38 cellular contexts compared by ENCODE assay signal in the genomic region with DNA sequence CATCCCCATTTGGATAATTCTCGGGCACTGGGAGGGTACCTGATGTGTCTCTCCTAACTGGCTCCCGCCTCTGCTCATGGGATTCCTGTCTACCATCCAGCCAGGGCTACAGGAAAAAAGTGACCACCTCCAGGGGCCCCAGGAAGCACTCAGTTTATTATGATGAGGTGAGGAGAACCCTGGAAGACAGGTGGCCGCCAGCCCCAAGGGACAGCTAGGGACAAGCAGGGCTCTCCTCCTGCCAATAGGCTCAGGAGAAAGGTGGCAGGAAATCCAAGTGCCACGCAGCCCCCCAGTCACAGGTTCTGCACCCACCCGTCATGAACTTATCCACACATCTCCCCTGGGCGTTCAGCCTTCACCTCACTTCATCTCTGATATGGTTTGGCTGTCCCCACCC.
"Had no signal": no experiment of that assay in that cellular context is flagged by ENCODE, and none has a peak within 500 bp of the region (broad histone marks: within the 10 kb centered on the region; RNA-seq: fewer than 3 reads in every experiment).

No MANE protein-coding gene starts in this region.

- H3K9me3 Mint-ChIP-seq: activated B cell treated with CpG ODN at 0.5 μM for 24 hours; activated CD4-positive, alpha-beta memory T cell treated with anti-CD3 and anti-CD28 coated beads for 36 hours; activated CD8-positive, alpha-beta T cell treated with anti-CD3 and anti-CD28 coated beads for 36 hours; activated naive CD4-positive, alpha-beta T cell treated with anti-CD3 and anti-CD28 coated beads for 36 hours; activated naive CD4-positive, alpha-beta T cell treated with anti-CD3 and anti-CD28 coated beads, Interleukin-2, amount 50 U/mL, for 72 hours; activated naive CD8-positive, alpha-beta T cell treated with anti-CD3 and anti-CD28 coated beads for 36 hours; activated T-cell treated with anti-CD3 and anti-CD28 coated beads, Interleukin-2, amount 50 U/mL, for 4 hours; activated T-cell treated with anti-CD3 and anti-CD28 coated beads, Interleukin-2, amount 50 U/mL, for 72 hours; activated T-helper 1 cell treated with anti-CD3 and anti-CD28 coated beads, Interleukin-12 subunit alpha, Interleukin-12 subunit beta, Interleukin-2, Interleukin-4 antibody, amounts not matched to agents 30 ng/mL and 10 ng/mL and 1 ng/mL, durations not matched to agents 14 hours and 24 hours and 36 hours; activated T-helper 17 cell treated with anti-CD3 and anti-CD28 coated beads, Interleukin-2, amount 50 U/mL, for 72 hours; central memory CD8-positive, alpha-beta T cell had no signal

- H3K4me1 Mint-ChIP-seq: activated B cell treated with CpG ODN at 0.5 μM for 24 hours; activated CD4-positive, alpha-beta T cell treated with anti-CD3 and anti-CD28 coated beads, Interleukin-2, amount 10 ng/mL, durations not matched to agents 24 days and 14 days; activated naive CD8-positive, alpha-beta T cell treated with anti-CD3 and anti-CD28 coated beads for 36 hours; activated T-helper 17 cell treated with anti-CD3 and anti-CD28 coated beads, Interleukin-2, amount 50 U/mL, for 72 hours; central memory CD8-positive, alpha-beta T cell had no signal

- H3K4me3 Mint-ChIP-seq: activated B cell treated with CpG ODN at 0.5 μM for 24 hours; activated CD4-positive, alpha-beta memory T cell treated with anti-CD3 and anti-CD28 coated beads for 36 hours; activated CD4-positive, alpha-beta T cell treated with anti-CD3 and anti-CD28 coated beads, Interleukin-2, amount 10 ng/mL, durations not matched to agents 24 days and 14 days; activated CD8-positive, alpha-beta T cell treated with anti-CD3 and anti-CD28 coated beads for 36 hours; activated naive CD4-positive, alpha-beta T cell treated with anti-CD3 and anti-CD28 coated beads for 36 hours; activated naive CD8-positive, alpha-beta T cell treated with anti-CD3 and anti-CD28 coated beads for 36 hours; activated T-cell treated with anti-CD3 and anti-CD28 coated beads, Interleukin-2, amount 50 U/mL, for 4 hours; activated T-cell treated with anti-CD3 and anti-CD28 coated beads, Interleukin-2, amount 50 U/mL, for 72 hours; activated T-helper 1 cell treated with anti-CD3 and anti-CD28 coated beads, Interleukin-12 subunit alpha, Interleukin-12 subunit beta, Interleukin-2, Interleukin-4 antibody, amounts not matched to agents 30 ng/mL and 10 ng/mL and 1 ng/mL, durations not matched to agents 14 hours and 24 hours and 36 hours; activated T-helper 17 cell treated with anti-CD3 and anti-CD28 coated beads, Interleukin-2, amount 50 U/mL, for 72 hours; central memory CD8-positive, alpha-beta T cell; T-helper 1 cell treated with Interleukin-12 subunit alpha and Interleukin-12 subunit beta and Interleukin-4 antibody, amounts not matched to agents 30 μg/mL and 1 μg/mL, for 36 hours; T-helper 2 cell treated with Interferon-gamma antibody and Interleukin-4, amounts not matched to agents 5 μg/mL and 100 μg/mL, for 36 hours had no signal

- FAIRE-seq: astrocyte, bronchial epithelial cell, TTC549 had no signal

- H3K27me3 ChIP-seq: adrenal gland, body of pancreas, brain microvascular endothelial cell, cardiac muscle cell had no signal

- H3K36me3 ChIP-seq: adrenal gland, brain microvascular endothelial cell, cardiac muscle cell had no signal

- H3K9me3 ChIP-seq: adrenal gland, body of pancreas had no signal

- H3K27ac ChIP-seq: adrenal gland, body of pancreas, brain microvascular endothelial cell, cardiac muscle cell, VCaP had no signal

- H3K36me3 Mint-ChIP-seq: activated CD4-positive, alpha-beta memory T cell treated with anti-CD3 and anti-CD28 coated beads for 36 hours; activated naive CD4-positive, alpha-beta T cell treated with anti-CD3 and anti-CD28 coated beads, Interleukin-2, amount 50 U/mL, for 72 hours; activated naive CD8-positive, alpha-beta T cell treated with anti-CD3 and anti-CD28 coated beads for 36 hours had no signal

- DNase-seq: activated B cell treated with CpG ODN at 0.5 μM for 24 hours; activated CD4-positive, alpha-beta memory T cell treated with anti-CD3 and anti-CD28 coated beads for 36 hours; activated CD4-positive, alpha-beta T cell treated with anti-CD3 and anti-CD28 coated beads for 4 hours; activated CD4-positive, alpha-beta T cell treated with anti-CD3 and anti-CD28 coated beads, Interleukin-2, amount 10 ng/mL, durations not matched to agents 24 days and 14 days; activated CD4-positive, alpha-beta T cell treated with anti-CD3 and anti-CD28 coated beads, Interleukin-2, amount 50 U/mL, for 1 hour; activated CD4-positive, alpha-beta T cell treated with anti-CD3 and anti-CD28 coated beads, Interleukin-2, amount 50 U/mL, for 4 hours; activated CD4-positive, CD25-positive, alpha-beta regulatory T cell treated with anti-CD3 and anti-CD28 coated beads, Interleukin-2, amount 50 U/mL, for 72 hours; activated CD8-positive, alpha-beta memory T cell treated with anti-CD3 and anti-CD28 coated beads, Interleukin-2, amount 50 U/mL, for 4 hours; activated CD8-positive, alpha-beta T cell treated with anti-CD3 and anti-CD28 coated beads for 36 hours; activated effector memory CD4-positive, alpha-beta T cell treated with anti-CD3 and anti-CD28 coated beads, Interleukin-2, amount 50 U/mL, for 16 hours; activated gamma-delta T cell treated with Interleukin-2 at 50 U/mL for 16 hours; activated naive CD4-positive, alpha-beta T cell; activated naive CD4-positive, alpha-beta T cell treated with anti-CD3 and anti-CD28 coated beads for 36 hours; activated naive CD4-positive, alpha-beta T cell treated with anti-CD3 and anti-CD28 coated beads, Interleukin-2, amount 50 U/mL, for 16 hours; activated naive CD8-positive, alpha-beta T cell treated with anti-CD3 and anti-CD28 coated beads for 36 hours; activated T-cell treated with anti-CD3 and anti-CD28 coated beads for 4 hours; activated T-cell treated with anti-CD3 and anti-CD28 coated beads, Interleukin-2, amount 50 U/mL, for 1 hour; activated T-cell treated with anti-CD3 and anti-CD28 coated beads, Interleukin-2, amount 50 U/mL, for 4 hours; activated T-cell treated with anti-CD3 and anti-CD28 coated beads, Interleukin-2, amount 50 U/mL, for 72 hours; adrenal gland; amniotic stem cell; body of pancreas; brain microvascular endothelial cell; caudate nucleus; T-helper 1 cell; T-helper 2 cell; T-helper 9 cell had no signal

- H3K27me3 Mint-ChIP-seq: activated CD4-positive, alpha-beta memory T cell treated with anti-CD3 and anti-CD28 coated beads for 36 hours; activated CD4-positive, alpha-beta T cell treated with anti-CD3 and anti-CD28 coated beads, Interleukin-2, amount 10 ng/mL, durations not matched to agents 24 days and 14 days had no signal

- H3K27ac Mint-ChIP-seq: activated B cell treated with CpG ODN at 0.5 μM for 24 hours; activated CD4-positive, alpha-beta memory T cell treated with anti-CD3 and anti-CD28 coated beads for 36 hours; activated CD4-positive, alpha-beta T cell treated with anti-CD3 and anti-CD28 coated beads, Interleukin-2, amount 10 ng/mL, durations not matched to agents 24 days and 14 days; activated CD8-positive, alpha-beta T cell treated with anti-CD3 and anti-CD28 coated beads for 36 hours; activated naive CD4-positive, alpha-beta T cell treated with anti-CD3 and anti-CD28 coated beads for 36 hours; activated naive CD4-positive, alpha-beta T cell treated with anti-CD3 and anti-CD28 coated beads, Interleukin-2, amount 50 U/mL, for 72 hours; activated naive CD8-positive, alpha-beta T cell treated with anti-CD3 and anti-CD28 coated beads for 36 hours; activated T-cell treated with anti-CD3 and anti-CD28 coated beads, Interleukin-2, amount 50 U/mL, for 72 hours; activated T-helper 1 cell treated with anti-CD3 and anti-CD28 coated beads, Interleukin-12 subunit alpha, Interleukin-12 subunit beta, Interleukin-2, Interleukin-4 antibody, amounts not matched to agents 30 ng/mL and 10 ng/mL and 1 ng/mL, durations not matched to agents 14 hours and 24 hours and 36 hours; activated T-helper 17 cell treated with anti-CD3 and anti-CD28 coated beads, Interleukin-2, amount 50 U/mL, for 72 hours; T-helper 1 cell treated with Interleukin-12 subunit alpha and Interleukin-12 subunit beta and Interleukin-4 antibody, amounts not matched to agents 30 μg/mL and 1 μg/mL, for 36 hours; T-helper 2 cell treated with Interferon-gamma antibody and Interleukin-4, amounts not matched to agents 5 μg/mL and 100 μg/mL, for 36 hours had no signal

- ATAC-seq: activated CD8-positive, alpha-beta T cell treated with anti-CD3 and anti-CD28 coated beads for 36 hours; activated naive CD4-positive, alpha-beta T cell treated with anti-CD3 and anti-CD28 coated beads, Interleukin-2, amount 50 U/mL, for 72 hours; activated T-cell treated with anti-CD3 and anti-CD28 coated beads, Interleukin-2, amount 50 U/mL, for 4 hours; activated T-cell treated with anti-CD3 and anti-CD28 coated beads, Interleukin-2, amount 50 U/mL, for 72 hours; activated T-helper 17 cell treated with anti-CD3 and anti-CD28 coated beads, Interleukin-2, amount 50 U/mL, for 72 hours; body of pancreas had no signal

- H3K4me1 ChIP-seq: adrenal gland, body of pancreas had no signal

- H3K4me3 ChIP-seq: adrenal gland, body of pancreas, cardiac muscle cell had no signal
